In genomic region chr15:67025719-67026118, GRCh38 we compare ENCODE assay signal across 10 cellular contexts. TPM values are rescaled to one million over a fixed set of nuclear protein-coding genes. Genes with fewer than 3 reads are reported as not detected.
DNase-seq lines count a peak whose midpoint lies in the region; ATAC-seq, FAIRE-seq and TF ChIP-seq lines count a peak whose summit lies in the region.
"Had no signal": no experiment of that assay in that cellular context is flagged by ENCODE, and none has a peak within 500 bp of the region (broad histone marks: within the 10 kb centered on the region; RNA-seq: fewer than 3 reads in every experiment).

No MANE protein-coding gene starts in this region.

- H3K4me3 ChIP-seq in body of pancreas = no peak overlapping the region
- H3K4me3 ChIP-seq in vagina = no peak overlapping the region

- H3K27ac ChIP-seq in body of pancreas = peak overlapping the region; percentile 84 to 90 (median 88)
- H3K27ac ChIP-seq in vagina = peak overlapping the region; percentile 61

- H3K36me3 ChIP-seq in body of pancreas (replicated peaks in 1 of 2; ENCODE audit: insufficient read depth in 1 of 2, low read depth in 2 of 2) = no peaks in the 10 kb centered on the region
- H3K36me3 ChIP-seq in vagina = no peaks in the 10 kb centered on the region

- H3K4me3 Mint-ChIP-seq in activated naive CD4-positive, alpha-beta T cell treated with anti-CD3 and anti-CD28 coated beads, Interleukin-2, amount 50 U/mL, for 24 hours = no peak overlapping the region
- H3K4me3 Mint-ChIP-seq: activated T-cell treated with anti-CD3 and anti-CD28 coated beads, Interleukin-2, amount 50 U/mL, for 24 hours had no signal

- peak overlapping the region; percentile 0 for H3K27ac Mint-ChIP-seq in activated naive CD4-positive, alpha-beta T cell treated with anti-CD3 and anti-CD28 coated beads, Interleukin-2, amount 50 U/mL, for 24 hours
- H3K27ac Mint-ChIP-seq in activated naive CD4-positive, alpha-beta T cell treated with anti-CD3 and anti-CD28 coated beads, Interleukin-2, amount 50 U/mL, for 72 hours = no peak overlapping the region
- H3K27ac Mint-ChIP-seq: activated T-cell treated with anti-CD3 and anti-CD28 coated beads, Interleukin-2, amount 50 U/mL, for 24 hours had no signal

- H3K4me1 ChIP-seq in body of pancreas (peaks cover 53% of the 10 kb centered on the region), vagina (peaks cover 37% of the 10 kb centered on the region)

- no peak for FAIRE-seq in GM19239 (lab: Jason Lieb, UNC)

- H3K9me3 ChIP-seq in body of pancreas = no peaks in the 10 kb centered on the region
- H3K9me3 ChIP-seq in vagina = no peaks in the 10 kb centered on the region

- peaks cover 2% of the 10 kb centered on the region for H3K27me3 Mint-ChIP-seq in activated naive CD4-positive, alpha-beta T cell treated with anti-CD3 and anti-CD28 coated beads, Interleukin-2, amount 50 U/mL, for 24 hours

- TF ChIP-seq POLR2A in body of pancreas (IDR thresholded peaks at IDR 0.05) = no peak
- no peak for TF ChIP-seq POLR2A in vagina (IDR thresholded peaks at IDR 0.05)

- H3K27me3 ChIP-seq in body of pancreas (no peaks in the 10 kb centered on the region), vagina (no peaks in the 10 kb centered on the region)

- H3K9me3 Mint-ChIP-seq in activated naive CD4-positive, alpha-beta T cell treated with anti-CD3 and anti-CD28 coated beads, Interleukin-2, amount 50 U/mL, for 24 hours = no peaks in the 10 kb centered on the region
- H3K9me3 Mint-ChIP-seq in activated naive CD4-positive, alpha-beta T cell treated with anti-CD3 and anti-CD28 coated beads, Interleukin-2, amount 50 U/mL, for 72 hours = peaks cover 0 to 3% of the 10 kb centered on the region in 2 donors
- H3K9me3 Mint-ChIP-seq: activated T-cell treated with anti-CD3 and anti-CD28 coated beads, Interleukin-2, amount 50 U/mL, for 24 hours; naive B cell had no signal

- DNase-seq in activated naive CD4-positive, alpha-beta T cell treated with anti-CD3 and anti-CD28 coated beads, Interleukin-2, amount 50 U/mL, for 72 hours (ENCODE audit: low spot score in 2 of 2) = no peak
- DNase-seq in body of pancreas (peak in 3 of 4 donors; percentile 34 to 67 (median 61)), medulla oblongata (ENCODE audit: extremely low spot score) (peak; percentile 18), vagina (ENCODE audit: extremely low spot score in 2 of 2) (no peak), GM19239 (ENCODE audit: insufficient read length, low spot score) (no peak), GM19238 (ENCODE audit: insufficient read length, low spot score) (no peak)
- DNase-seq: activated T-cell treated with anti-CD3 and anti-CD28 coated beads, Interleukin-2, amount 50 U/mL, for 24 hours had no signal

- TF ChIP-seq CTCF in body of pancreas (IDR thresholded peaks at IDR 0.05) = no peak
- TF ChIP-seq CTCF in vagina (IDR thresholded peaks at IDR 0.05) = no peak

- H3K4me1 Mint-ChIP-seq in activated naive CD4-positive, alpha-beta T cell treated with anti-CD3 and anti-CD28 coated beads, Interleukin-2, amount 50 U/mL, for 24 hours = peaks cover 27% of the 10 kb centered on the region

- WGBS in body of pancreas, 2 donors = 6 to 10% methylated on average over 5 of the region's 5 CpGs

- ATAC-seq in activated naive CD4-positive, alpha-beta T cell treated with anti-CD3 and anti-CD28 coated beads, Interleukin-2, amount 50 U/mL, for 72 hours = no peak
- ATAC-seq in body of pancreas (peak; percentile 17), GM19452 (IDR thresholded peaks at IDR 0.05; ENCODE audit: unreplicated experiment) (no peak)

- intact Hi-C loops in body of pancreas (cut with DNase I) = no loop called here
- intact Hi-C loops in vagina (cut with DNase I) = no loop called here

- no peaks in the 10 kb centered on the region for H3K36me3 Mint-ChIP-seq in activated naive CD4-positive, alpha-beta T cell treated with anti-CD3 and anti-CD28 coated beads, Interleukin-2, amount 50 U/mL, for 24 hours
- no peaks in the 10 kb centered on the region for H3K36me3 Mint-ChIP-seq in activated naive CD4-positive, alpha-beta T cell treated with anti-CD3 and anti-CD28 coated beads, Interleukin-2, amount 50 U/mL, for 72 hours

RNA-seq across cellular contexts. Expression of gene SMAD3, which starts 39.7 kb away (rescaled TPM):
- 10 to 100 TPM; 15.4 to 75.9 TPM for total RNA-seq in activated naive CD4-positive, alpha-beta T cell treated with anti-CD3 and anti-CD28 coated beads, Interleukin-2, amount 50 U/mL, for 72 hours
- 10 to 100 TPM; 19.7 to 52.4 TPM for total RNA-seq in body of pancreas
- total RNA-seq in vagina = 53.5 TPM

Comparison
In these comparisons a context has a peak if more than half of its experiments do, and no peak if none do; other contexts are left out.
1. DNase-seq: peak in body of pancreas (3 of 4) and medulla oblongata (single experiment); none in activated naive CD4-positive, alpha-beta T cell treated with anti-CD3 and anti-CD28 coated beads, Interleukin-2, amount 50 U/mL, for 72 hours (0 of 2), vagina (0 of 2), GM19239 (single experiment) and GM19238 (single experiment).